In the genomic region with DNA sequence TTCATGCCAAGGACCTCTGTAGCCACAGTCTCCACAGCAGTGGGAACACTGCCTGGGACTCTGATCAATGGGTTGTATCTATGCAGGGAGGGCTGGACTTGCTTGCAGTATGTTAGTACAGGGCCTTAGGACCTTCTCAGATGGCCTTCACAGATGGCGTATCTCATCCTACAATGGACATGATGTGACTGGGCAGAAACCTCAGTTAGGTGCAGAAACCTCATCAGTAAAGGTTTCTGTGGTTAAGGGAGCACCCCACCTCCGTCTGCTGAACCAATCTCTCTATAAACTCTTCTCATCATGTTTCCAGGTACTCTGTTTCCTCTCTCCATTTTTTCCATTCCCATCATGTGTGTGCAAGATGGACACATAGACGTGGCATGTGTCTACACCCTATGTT, we compare ENCODE assay signal across 34 cellular contexts.
"Had no signal": no experiment of that assay in that cellular context is flagged by ENCODE, and none has a peak within 500 bp of the region (broad histone marks: within the 10 kb centered on the region; RNA-seq: fewer than 3 reads in every experiment).

No MANE protein-coding gene starts in this region.

- H3K4me3 ChIP-seq: MG63 had no signal

- H3K4me2 ChIP-seq: KMS-11 had no signal

- H3K27me3 ChIP-seq: MG63 had no signal

- H3K27ac ChIP-seq: KMS-11 had no signal

- H3K9me3 ChIP-seq: MG63 had no signal

- H3K36me3 ChIP-seq: MG63 had no signal

- DNase-seq: Karpas-422, Kasumi-1, KG1, MG63, MM.1S, MV-4-11, NCI-H1048, NCI-H1092, NCI-H1092 treated with DMSO at 0.1 percent for 48 hours, NCI-H1105, NCI-H1105 treated with DMSO at 0.1 percent for 48 hours, NCI-H1417, NCI-H1417 treated with DMSO at 0.1 percent for 48 hours, NCI-H1436, NCI-H1436 treated with DMSO at 0.1 percent for 48 hours, NCI-H146, NCI-H1694, NCI-H1694 treated with DMSO at 0.1 percent for 48 hours, NCI-H187, NCI-H187 treated with DMSO at 0.1 percent for 48 hours, NCI-H1930, NCI-H2029, NCI-H2029 treated with DMSO at 0.1 percent for 48 hours, NCI-H2081, NCI-H2081 treated with DMSO at 0.1 percent for 48 hours, NCI-H2107, NCI-H2171, NCI-H2171 treated with DMSO at 0.1 percent for 48 hours, NCI-H2227 treated with DMSO at 0.1 percent for 48 hours, NCI-H226, NCI-H345, NCI-H446, NCI-H446 treated with DMSO at 0.1 percent for 48 hours had no signal

- H3K9ac ChIP-seq: KMS-11 had no signal
